8 cellular contexts compared by ENCODE assay signal in genomic region chr1:59296358-59297256, GRCh38. TPM values are rescaled to one million over a fixed set of nuclear protein-coding genes. Genes with fewer than 3 reads are reported as not detected.
DNase-seq lines count a peak whose midpoint lies in the region; TF ChIP-seq lines count a peak whose summit lies in the region.

Gene FGGY (plus strand): TSS chr1:59297094. CDS start chr1:59321550, 24,456 bp downstream.

- H3K4me3 Mint-ChIP-seq in nephron progenitor cell = peak within 1 kb of the TSS; percentile 85
- H3K4me3 Mint-ChIP-seq in stimulated activated naive CD8-positive, alpha-beta T cell treated with anti-CD3 and anti-CD28 coated beads, Interleukin-15, Interleukin-2, amounts not matched to agents 100 ng/mL and 50 ng/mL, for 24 hours = peak within 1 kb of the TSS; percentile 87

- peaks cover 5% of the 10 kb centered on the region; the same call in 1 of the 2 replicates for H3F3A ChIP-seq in Loucy (ENCODE audit: low read depth)

- peak within 1 kb of the TSS; percentile 93 for H3K27ac Mint-ChIP-seq in nephron progenitor cell
- peak within 1 kb of the TSS; percentile 89 for H3K27ac Mint-ChIP-seq in stimulated activated naive CD8-positive, alpha-beta T cell treated with anti-CD3 and anti-CD28 coated beads, Interleukin-15, Interleukin-2, amounts not matched to agents 100 ng/mL and 50 ng/mL, for 24 hours

- peak within 1 kb of the TSS; percentile 75 for H2AFZ ChIP-seq in Loucy (ENCODE audit: low read length)

- H3K4me2 ChIP-seq in Loucy (ENCODE audit: low read depth, low read length, poor library complexity, severe bottlenecking) = peak within 1 kb of the TSS; percentile 70

- peaks cover 29% of the 10 kb centered on the region for H3K36me3 Mint-ChIP-seq in nephron progenitor cell (ENCODE audit: low read depth)
- peaks cover 4% of the 10 kb centered on the region for H3K36me3 Mint-ChIP-seq in stimulated activated naive CD8-positive, alpha-beta T cell treated with anti-CD3 and anti-CD28 coated beads, Interleukin-15, Interleukin-2, amounts not matched to agents 100 ng/mL and 50 ng/mL, for 24 hours (ENCODE audit: low read depth)

- peak within 1 kb of the TSS; percentile 69 for H3K4me3 ChIP-seq in H7 (ENCODE audit: insufficient read depth, low read depth, low read length)
- H3K4me3 ChIP-seq in Loucy (ENCODE audit: low read length, poor library complexity, severe bottlenecking) = peak within 1 kb of the TSS; percentile 81
- H3K4me3 ChIP-seq in fibroblast of the aortic adventitia (ENCODE audit: low read depth, low read length) = peak within 1 kb of the TSS; percentile 82

- H3K36me3 ChIP-seq in H7 (replicated peaks; ENCODE audit: control insufficient read depth, insufficient read depth, low read length) = no peaks in the 10 kb centered on the region
- H3K36me3 ChIP-seq in Loucy (ENCODE audit: insufficient read depth, low read length) = no peaks in the 10 kb centered on the region

- H3K4me1 Mint-ChIP-seq in nephron progenitor cell = peaks cover 37% of the 10 kb centered on the region
- H3K4me1 Mint-ChIP-seq in stimulated activated naive CD8-positive, alpha-beta T cell treated with anti-CD3 and anti-CD28 coated beads, Interleukin-15, Interleukin-2, amounts not matched to agents 100 ng/mL and 50 ng/mL, for 24 hours (ENCODE audit: low read depth) = peaks cover 47% of the 10 kb centered on the region

- no peaks in the 10 kb centered on the region for H3K9me2 ChIP-seq in Loucy (replicated peaks; ENCODE audit: low read depth, low read length)

- H4K20me1 ChIP-seq in Loucy (ENCODE audit: insufficient read depth, low read length, poor library complexity, severe bottlenecking) = no peaks in the 10 kb centered on the region

- H3K9ac ChIP-seq in Loucy (ENCODE audit: low read depth, low read length, poor library complexity, severe bottlenecking) = peak within 1 kb of the TSS; percentile 90

- H3K79me2 ChIP-seq in Loucy (ENCODE audit: insufficient read depth, low read length) = peaks cover 18% of the 10 kb centered on the region

- DNase-seq in ELR (ENCODE audit: low read depth) = peak; percentile 99
- DNase-seq in H7 = peak; percentile 98
- DNase-seq in SHP77 (lab: John Stamatoyannopoulos, UW) = peak; percentile 91 to 95
- peak; percentile 90 for DNase-seq in activated effector memory CD4-positive, alpha-beta T cell treated with anti-CD3 and anti-CD28 coated beads, Interleukin-2, amount 50 U/mL, for 16 hours
- peak; percentile 98 for DNase-seq in fibroblast of the aortic adventitia (ENCODE audit: low read depth)
- DNase-seq in nephron progenitor cell = peak; percentile 88

- peaks cover 3% of the 10 kb centered on the region; the same call in 1 of the 2 replicates for H3K27me3 ChIP-seq in H7 (ENCODE audit: control insufficient read depth, insufficient read depth, low read length)
- no peaks in the 10 kb centered on the region for H3K27me3 ChIP-seq in Loucy (ENCODE audit: insufficient read depth, low read length, poor library complexity, severe bottlenecking)

- H3K4me1 ChIP-seq in Loucy (ENCODE audit: insufficient read depth, low read length, poor library complexity, severe bottlenecking) = peaks cover 31% of the 10 kb centered on the region

- peaks cover 4% of the 10 kb centered on the region for H3K27me3 Mint-ChIP-seq in nephron progenitor cell (ENCODE audit: low read depth, poor library complexity)
- no peaks in the 10 kb centered on the region for H3K27me3 Mint-ChIP-seq in stimulated activated naive CD8-positive, alpha-beta T cell treated with anti-CD3 and anti-CD28 coated beads, Interleukin-15, Interleukin-2, amounts not matched to agents 100 ng/mL and 50 ng/mL, for 24 hours

- peaks cover 27% of the 10 kb centered on the region for H3K9me3 Mint-ChIP-seq in nephron progenitor cell
- no peaks in the 10 kb centered on the region for H3K9me3 Mint-ChIP-seq in stimulated activated naive CD8-positive, alpha-beta T cell treated with anti-CD3 and anti-CD28 coated beads, Interleukin-15, Interleukin-2, amounts not matched to agents 100 ng/mL and 50 ng/mL, for 24 hours

- TF ChIP-seq CTCF in Loucy (conservative IDR thresholded peaks at IDR 0.05; ENCODE audit: low read length) (no peak), fibroblast of the aortic adventitia (IDR thresholded peaks at IDR 0.05; ENCODE audit: insufficient read depth, low read length) (no peak), nephron progenitor cell (IDR thresholded peaks at IDR 0.05) (no peak)

- no peaks in the 10 kb centered on the region for H3K9me3 ChIP-seq in Loucy (ENCODE audit: insufficient read depth, low read depth, low read length)

RNA-seq across cellular contexts. Expression of gene FGGY, which starts in this region (rescaled TPM):
- 19.2 and 19.4 TPM in 2 replicates for total RNA-seq in H7 (2014; rRNA removed; shearing (Covaris generic))
- total RNA-seq in fibroblast of the aortic adventitia (ENCODE audit: low replicate concordance) = 16.9 and 17.5 TPM in 2 replicates

Comparison
In these comparisons a context has a peak if more than half of its experiments do, and no peak if none do; other contexts are left out.
1. Peak in every context shown above with its lines: DNase-seq and H3K4me3 ChIP-seq.